6 cellular contexts compared by ENCODE assay signal in the genomic region with DNA sequence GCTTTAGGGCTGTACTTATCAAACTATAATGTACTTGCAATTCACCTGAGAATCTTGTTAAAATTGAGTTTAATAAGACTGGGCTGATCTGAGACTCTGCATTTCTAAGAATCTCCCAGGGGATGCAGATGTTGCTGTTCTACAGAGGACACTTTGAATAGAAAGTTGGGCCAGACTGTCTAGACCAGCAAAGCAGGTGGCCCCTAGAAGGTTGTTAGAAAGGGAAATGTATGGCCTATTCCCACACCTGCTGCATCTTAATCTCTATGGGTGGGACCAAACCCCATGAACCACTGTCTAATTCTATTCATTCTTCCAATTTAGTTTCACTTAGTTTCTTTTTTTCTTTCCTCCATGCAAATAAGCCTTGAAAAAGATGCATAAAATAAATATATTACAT.
"Had no signal": no experiment of that assay in that cellular context is flagged by ENCODE, and none has a peak within 500 bp of the region (broad histone marks: within the 10 kb centered on the region; RNA-seq: fewer than 3 reads in every experiment).

No MANE protein-coding gene starts in this region.

- DNase-seq: GM23248, GOT3, H7, HFFc6, IMR-90 had no signal

- H3K27ac ChIP-seq: GM23248 had no signal

- H3K4me1 ChIP-seq: HAP-1 had no signal

- H3K36me3 ChIP-seq: HAP-1 had no signal

- H3K9me3 ChIP-seq: HAP-1 had no signal

- H3K4me3 ChIP-seq: GM23248, HAP-1 had no signal

- H3K4me3 Mint-ChIP-seq: HFFc6 had no signal

- H3K27ac Mint-ChIP-seq: HFFc6 had no signal
